12 cellular contexts compared by ENCODE assay signal in genomic region chr11:93727985-93728791, GRCh38. TPM values are rescaled to one million over a fixed set of nuclear protein-coding genes. Genes with fewer than 3 reads are reported as not detected.
DNase-seq lines count a peak whose midpoint lies in the region; ATAC-seq lines count a peak whose summit lies in the region.
"Had no signal": no experiment of that assay in that cellular context is flagged by ENCODE, and none has a peak within 500 bp of the region (broad histone marks: within the 10 kb centered on the region; RNA-seq: fewer than 3 reads in every experiment).

No MANE protein-coding gene starts in this region.

- no peaks in the 10 kb centered on the region for H3K9me3 Mint-ChIP-seq in activated naive CD8-positive, alpha-beta T cell (ENCODE audit: low read depth)
- no peaks in the 10 kb centered on the region for H3K9me3 Mint-ChIP-seq in memory B cell

- peaks cover 11% of the 10 kb centered on the region for H3K36me3 Mint-ChIP-seq in activated naive CD8-positive, alpha-beta T cell
- H3K36me3 Mint-ChIP-seq in memory B cell: peaks cover 22% of the 10 kb centered on the region

- no peak for ATAC-seq in memory B cell (ENCODE audit: low read depth)
- no peak for ATAC-seq in HG03025 (IDR thresholded peaks at IDR 0.05; ENCODE audit: low FRiP score, unreplicated experiment)
- ATAC-seq in esophagus mucosa: no peak
- ATAC-seq: left ventricle myocardium superior had no signal

- peaks cover 9% of the 10 kb centered on the region for H3K4me1 Mint-ChIP-seq in activated naive CD8-positive, alpha-beta T cell (ENCODE audit: low read depth)
- peaks cover 4% of the 10 kb centered on the region for H3K4me1 Mint-ChIP-seq in memory B cell

- H3K27ac Mint-ChIP-seq in activated naive CD8-positive, alpha-beta T cell: peak overlapping the region; percentile 66
- H3K27ac Mint-ChIP-seq in memory B cell: peak overlapping the region; percentile 79

- no peaks in the 10 kb centered on the region for H3K27me3 Mint-ChIP-seq in activated naive CD8-positive, alpha-beta T cell
- no peaks in the 10 kb centered on the region for H3K27me3 Mint-ChIP-seq in memory B cell

- H3K4me3 Mint-ChIP-seq in activated naive CD8-positive, alpha-beta T cell: no peak overlapping the region
- H3K4me3 Mint-ChIP-seq in memory B cell: no peak overlapping the region

- peak; percentile 48 for DNase-seq in DMS53 (lab: John Stamatoyannopoulos, UW)
- no peak for DNase-seq in DMS53 treated with DMSO at 0.1 percent for 48 hours (lab: John Stamatoyannopoulos, UW; ENCODE audit: unreplicated experiment)
- DNase-seq in HT-29 (ENCODE audit: low spot score): peak; percentile 42
- no peak for DNase-seq in memory B cell (ENCODE audit: low spot score in 2 of 2)
- no peak for DNase-seq in cerebellum (ENCODE audit: low spot score)
- DNase-seq: left ventricle myocardium superior, NCI-H2081, right lobe of liver, SJCRH30 had no signal

RNA-seq across cellular contexts. Expression of gene TAF1D, which starts 13.1 kb away (rescaled TPM):
- 103 and 114 TPM in 2 replicates for total RNA-seq in HT-29 (2014; rRNA removed; shearing (Covaris generic))
- total RNA-seq in esophagus mucosa: 70.3 TPM
- 131 TPM for total RNA-seq in cerebellum

RNA-seq across cellular contexts. Expression of gene C11orf54, which starts 13.3 kb away (rescaled TPM):
- total RNA-seq in HT-29 (2014; rRNA removed; shearing (Covaris generic)): 18.8 and 26.5 TPM in 2 replicates
- total RNA-seq in esophagus mucosa (7.7 TPM), cerebellum (37.0 TPM)

RNA-seq across cellular contexts. Expression of gene MED17, which starts 55.9 kb away (rescaled TPM):
- 44.2 and 45.4 TPM in 2 replicates for total RNA-seq in HT-29 (2014; rRNA removed; shearing (Covaris generic))
- 16.0 TPM for total RNA-seq in esophagus mucosa
- 55.7 TPM for total RNA-seq in cerebellum

Comparison
In these comparisons a context has a peak if more than half of its experiments do, and no peak if none do; other contexts are left out.
1. DNase-seq: peak in DMS53 (single experiment) and HT-29 (single experiment); none in DMS53 treated with DMSO at 0.1 percent for 48 hours (single experiment), memory B cell (0 of 2) and cerebellum (single experiment).